Comparison of ENCODE assay signal across 25 cellular contexts in genomic region chrX:47605024-47605423, GRCh38.
"Had no signal": no experiment of that assay in that cellular context is flagged by ENCODE, and none has a peak within 500 bp of the region (broad histone marks: within the 10 kb centered on the region; RNA-seq: fewer than 3 reads in every experiment).

No MANE protein-coding gene starts in this region.

- H3K27ac Mint-ChIP-seq: activated CD8-positive, alpha-beta T cell treated with anti-CD3 and anti-CD28 coated beads, Interleukin-2, amount 10 ng/mL, durations not matched to agents 7 days and 5 days; activated naive CD8-positive, alpha-beta T cell; activated T-cell treated with anti-CD3 and anti-CD28 coated beads, Interleukin-2, amount 50 U/mL, for 24 hours; activated T-helper 2 cell treated with anti-CD3 and anti-CD28 coated beads, Interferon-gamma antibody, Interleukin-2, Interleukin-4, amounts not matched to agents 10 μg/mL and 5 μg/mL and 100 μg/mL, durations not matched to agents 14 hours and 24 hours and 36 hours; effector memory CD8-positive, alpha-beta T cell; natural killer cell had no signal

- H3K27me3 ChIP-seq: ascending aorta, brain microvascular endothelial cell, esophagus muscularis mucosa, testis had no signal

- H3K9me3 ChIP-seq: adrenal gland, testis had no signal

- ATAC-seq: activated CD8-positive, alpha-beta T cell treated with anti-CD3 and anti-CD28 coated beads, Interleukin-2, amount 10 ng/mL, durations not matched to agents 7 days and 5 days; effector memory CD8-positive, alpha-beta T cell; heart left ventricle; left ventricle myocardium superior; natural killer cell had no signal

- H3K4me3 ChIP-seq: adrenal gland, ascending aorta, esophagus muscularis mucosa, heart left ventricle, testis had no signal

- H3K4me3 Mint-ChIP-seq: activated CD8-positive, alpha-beta T cell treated with anti-CD3 and anti-CD28 coated beads, Interleukin-2, amount 10 ng/mL, durations not matched to agents 7 days and 5 days; activated naive CD8-positive, alpha-beta T cell; activated T-cell treated with anti-CD3 and anti-CD28 coated beads, Interleukin-2, amount 50 U/mL, for 24 hours; effector memory CD8-positive, alpha-beta T cell; natural killer cell had no signal

- H3K4me1 ChIP-seq: adrenal gland, ascending aorta, esophagus muscularis mucosa, heart left ventricle, testis had no signal

- H3K27me3 Mint-ChIP-seq: activated naive CD8-positive, alpha-beta T cell; effector memory CD8-positive, alpha-beta T cell had no signal

- H3K36me3 ChIP-seq: adrenal gland, ascending aorta, brain microvascular endothelial cell, esophagus muscularis mucosa, heart left ventricle had no signal

- H3K9me3 Mint-ChIP-seq: activated T-cell treated with anti-CD3 and anti-CD28 coated beads, Interleukin-2, amount 50 U/mL, for 24 hours; activated T-helper 2 cell treated with anti-CD3 and anti-CD28 coated beads, Interferon-gamma antibody, Interleukin-2, Interleukin-4, amounts not matched to agents 10 μg/mL and 5 μg/mL and 100 μg/mL, durations not matched to agents 14 hours and 24 hours and 36 hours; effector memory CD8-positive, alpha-beta T cell; natural killer cell had no signal

- H3K27ac ChIP-seq: adrenal gland, ascending aorta, brain microvascular endothelial cell, esophagus muscularis mucosa, heart left ventricle, testis, VCaP had no signal

- H3K4me1 Mint-ChIP-seq: natural killer cell had no signal

- H3K36me3 Mint-ChIP-seq: activated naive CD8-positive, alpha-beta T cell had no signal

- DNase-seq: activated CD4-positive, alpha-beta T cell treated with anti-CD3 and anti-CD28 coated beads for 1 hour; activated CD4-positive, alpha-beta T cell treated with anti-CD3 and anti-CD28 coated beads, Interleukin-2, amount 50 U/mL, for 1 hour; activated CD8-positive, alpha-beta T cell treated with anti-CD3 and anti-CD28 coated beads, Interleukin-2, amount 10 ng/mL, durations not matched to agents 7 days and 5 days; activated naive CD4-positive, alpha-beta T cell; activated T-cell treated with anti-CD3 and anti-CD28 coated beads, Interleukin-2, amount 50 U/mL, for 24 hours; brain microvascular endothelial cell; caudate nucleus; effector memory CD8-positive, alpha-beta T cell; heart left ventricle; left ventricle myocardium superior; mammary epithelial cell; midbrain; natural killer cell; retina; stimulated activated CD4-positive, alpha-beta T cell treated with anti-CD3 and anti-CD28 coated beads, Interleukin-2, amount 100 ng/mL, for 48 hours; stimulated activated CD8-positive, alpha-beta memory T cell treated with anti-CD3 and anti-CD28 coated beads, Interleukin-4, amount 100 ng/mL, for 48 hours; stimulated activated naive CD4-positive, alpha-beta T cell; testis; trophoblast cell had no signal
